In genomic region chr3:123884993-123885392, GRCh38 we compare ENCODE assay signal across 14 cellular contexts. TPM values are rescaled to one million over a fixed set of nuclear protein-coding genes. Genes with fewer than 3 reads are reported as not detected.
A peak's percentile ranks its signal among the peaks of the same experiment; 100 is the strongest.
DNase-seq lines count a peak whose midpoint lies in the region; ATAC-seq and TF ChIP-seq lines count a peak whose summit lies in the region.
"Had no signal": no experiment of that assay in that cellular context is flagged by ENCODE, and none has a peak within 500 bp of the region (broad histone marks: within the 10 kb centered on the region; RNA-seq: fewer than 3 reads in every experiment).

No MANE protein-coding gene starts in this region.

- H3K4me1 ChIP-seq in SJCRH30 (no peaks in the 10 kb centered on the region), hepatocyte (ENCODE audit: insufficient read depth) (peaks cover 3% of the 10 kb centered on the region), smooth muscle cell (ENCODE audit: low read depth) (peaks cover 17% of the 10 kb centered on the region)
- H3K4me1 ChIP-seq: testis had no signal

- H3K27ac Mint-ChIP-seq in stimulated activated naive B cell treated with anti-CD40 and anti-IgM and Interleukin-4, amounts not matched to agents 10 μg/mL and 1 μg/mL and 100 μg/mL, for 72 hours: no peak overlapping the region
- H3K27ac Mint-ChIP-seq: T-helper 17 cell had no signal

- no peaks in the 10 kb centered on the region for H3K36me3 ChIP-seq in H7 (replicated peaks; ENCODE audit: control insufficient read depth, insufficient read depth, low read length)
- no peaks in the 10 kb centered on the region for H3K36me3 ChIP-seq in SJCRH30
- no peaks in the 10 kb centered on the region for H3K36me3 ChIP-seq in hepatocyte (replicated peaks; ENCODE audit: insufficient read depth, low read depth)
- H3K36me3 ChIP-seq in smooth muscle cell (ENCODE audit: low read depth): no peaks in the 10 kb centered on the region

- H3K79me2 ChIP-seq in hepatocyte: no peaks in the 10 kb centered on the region
- H3K79me2 ChIP-seq in smooth muscle cell (ENCODE audit: low read depth): no peaks in the 10 kb centered on the region

- H3K4me3 Mint-ChIP-seq in stimulated activated naive B cell treated with anti-CD40 and anti-IgM and Interleukin-4, amounts not matched to agents 10 μg/mL and 1 μg/mL and 100 μg/mL, for 72 hours: no peak overlapping the region

- no peak overlapping the region for H3K27ac ChIP-seq in SJCRH30
- no peak overlapping the region for H3K27ac ChIP-seq in hepatocyte
- no peak overlapping the region for H3K27ac ChIP-seq in smooth muscle cell (ENCODE audit: low read depth)
- H3K27ac ChIP-seq: body of pancreas, epithelial cell of prostate, testis had no signal

- H3K4me3 ChIP-seq in H7 (ENCODE audit: insufficient read depth, low read depth, low read length): peak overlapping the region; percentile 38; the same call in 1 of the 2 replicates
- peak overlapping the region; percentile 57; the same call in 1 of the 2 replicates for H3K4me3 ChIP-seq in SJCRH30
- H3K4me3 ChIP-seq in hepatocyte: no peak overlapping the region
- peak overlapping the region; percentile 52 for H3K4me3 ChIP-seq in smooth muscle cell

- peaks cover 0 to under 1% of the 10 kb centered on the region in 2 donors for H3K36me3 Mint-ChIP-seq in stimulated activated naive B cell treated with anti-CD40 and anti-IgM and Interleukin-4, amounts not matched to agents 10 μg/mL and 1 μg/mL and 100 μg/mL, for 72 hours

- H3K9me3 ChIP-seq in SJCRH30 (replicated peaks): no peaks in the 10 kb centered on the region; the same call in 1 of the 2 replicates
- H3K9me3 ChIP-seq in hepatocyte (ENCODE audit: low read depth): no peaks in the 10 kb centered on the region
- H3K9me3 ChIP-seq in smooth muscle cell (replicated peaks; ENCODE audit: low read depth): no peaks in the 10 kb centered on the region
- H3K9me3 ChIP-seq: body of pancreas, testis had no signal

- H3K9ac ChIP-seq in smooth muscle cell (ENCODE audit: low read depth): no peak overlapping the region

- H3F3A ChIP-seq in smooth muscle cell (ENCODE audit: low read depth): no peaks in the 10 kb centered on the region

- H3K4me1 Mint-ChIP-seq in stimulated activated naive B cell treated with anti-CD40 and anti-IgM and Interleukin-4, amounts not matched to agents 10 μg/mL and 1 μg/mL and 100 μg/mL, for 72 hours: peaks cover 7 to 22% of the 10 kb centered on the region in 2 donors

- H3K27me3 ChIP-seq in H7 (ENCODE audit: control insufficient read depth, insufficient read depth, low read length) (peaks cover 12% of the 10 kb centered on the region), SJCRH30 (no peaks in the 10 kb centered on the region), hepatocyte (peaks cover 30% of the 10 kb centered on the region), smooth muscle cell (ENCODE audit: low read depth) (no peaks in the 10 kb centered on the region)
- H3K27me3 ChIP-seq: testis had no signal

- H4K20me1 ChIP-seq in hepatocyte (ENCODE audit: insufficient read depth, poor library complexity, severe bottlenecking) (no peaks in the 10 kb centered on the region), smooth muscle cell (ENCODE audit: low read depth) (no peaks in the 10 kb centered on the region)

- DNase-seq in H7 (no peak), SJCRH30 (no peak), hepatocyte (ENCODE audit: low spot score) (no peak), smooth muscle cell (lab: John Stamatoyannopoulos, UW; ENCODE audit: unreplicated experiment) (no peak)
- no peak for DNase-seq in activated CD8-positive, alpha-beta memory T cell treated with anti-CD3 and anti-CD28 coated beads, Interleukin-2, amount 50 U/mL, for 48 hours
- no peak for DNase-seq in stimulated activated naive B cell treated with anti-CD40 and anti-IgM and Interleukin-4, amounts not matched to agents 10 μg/mL and 1 μg/mL and 100 μg/mL, for 72 hours
- DNase-seq: activated naive CD4-positive, alpha-beta T cell; cortex of kidney; DND-41 had no signal

- H3K4me2 ChIP-seq in hepatocyte: peak overlapping the region; percentile 94
- peak overlapping the region; percentile 89 for H3K4me2 ChIP-seq in smooth muscle cell

- no peak overlapping the region for H2AFZ ChIP-seq in hepatocyte
- no peak overlapping the region for H2AFZ ChIP-seq in smooth muscle cell (ENCODE audit: low read depth)

- no peaks in the 10 kb centered on the region for H3K9me2 ChIP-seq in hepatocyte (replicated peaks; ENCODE audit: insufficient read depth)

- ATAC-seq in GM21576 (IDR thresholded peaks at IDR 0.05; ENCODE audit: unreplicated experiment): no peak
- ATAC-seq in stimulated activated naive B cell treated with anti-CD40 and anti-IgM and Interleukin-4, amounts not matched to agents 10 μg/mL and 1 μg/mL and 100 μg/mL, for 72 hours (replicated peaks): no peak

- TF ChIP-seq CTCF in hepatocyte (IDR thresholded peaks at IDR 0.05; ENCODE audit: poor library complexity): no peak
- no peak for TF ChIP-seq CTCF in smooth muscle cell (IDR thresholded peaks at IDR 0.05; ENCODE audit: borderline replicate concordance, insufficient read depth, poor library complexity, severe bottlenecking)

- peaks cover 27 to 43% of the 10 kb centered on the region in 2 donors for H3K27me3 Mint-ChIP-seq in stimulated activated naive B cell treated with anti-CD40 and anti-IgM and Interleukin-4, amounts not matched to agents 10 μg/mL and 1 μg/mL and 100 μg/mL, for 72 hours

- H3K9me3 Mint-ChIP-seq in stimulated activated naive B cell treated with anti-CD40 and anti-IgM and Interleukin-4, amounts not matched to agents 10 μg/mL and 1 μg/mL and 100 μg/mL, for 72 hours: peaks cover 2 to 5% of the 10 kb centered on the region in 2 donors

RNA-seq across cellular contexts. Expression of gene MYLK, which starts 0.9 kb away (rescaled TPM):
- 3.1 and 4.6 TPM in 2 replicates for total RNA-seq in H7 (2014; rRNA removed; shearing (Covaris generic))
- 3.2 and 4.3 TPM in 2 replicates for total RNA-seq in SJCRH30 (2014; rRNA removed; shearing (Covaris generic))
- total RNA-seq in hepatocyte: 17.7 and 27.1 TPM in 2 replicates
- polyA plus RNA-seq in hepatocyte: 13.1 and 17.1 TPM in 2 replicates
- 20.8 and 25.5 TPM in 2 replicates for total RNA-seq in smooth muscle cell
- 13.6 and 19.5 TPM in 2 replicates for polyA plus RNA-seq in smooth muscle cell
